ENCODE assay signal across 37 cellular contexts in the genomic region with DNA sequence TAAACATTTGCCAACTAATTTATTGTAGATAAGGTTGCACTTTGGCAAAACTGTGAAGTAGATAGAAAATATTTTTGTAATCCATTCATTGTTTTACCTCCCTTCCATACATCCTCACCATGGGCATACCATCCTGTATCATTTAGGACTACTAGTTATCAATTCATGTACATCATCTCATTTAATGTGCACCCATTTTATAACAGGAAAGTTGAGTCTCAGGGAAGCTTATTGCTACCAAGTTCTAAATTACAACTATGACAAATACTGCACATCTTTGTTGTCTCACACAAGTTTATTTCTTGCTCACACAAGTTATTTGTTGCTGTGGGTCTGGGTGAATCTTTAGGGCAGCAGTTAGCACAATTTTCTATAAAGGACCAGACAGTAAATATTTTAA.
"Had no signal": no experiment of that assay in that cellular context is flagged by ENCODE, and none has a peak within 500 bp of the region (broad histone marks: within the 10 kb centered on the region; RNA-seq: fewer than 3 reads in every experiment).

No MANE protein-coding gene starts in this region.

- H3K9me3 Mint-ChIP-seq: activated CD4-positive, alpha-beta memory T cell treated with anti-CD3 and anti-CD28 coated beads for 36 hours; activated CD4-positive, alpha-beta T cell treated with anti-CD3 and anti-CD28 coated beads, Interleukin-2, amount 10 ng/mL, durations not matched to agents 24 days and 14 days; activated naive CD4-positive, alpha-beta T cell treated with anti-CD3 and anti-CD28 coated beads for 36 hours; activated naive CD8-positive, alpha-beta T cell treated with anti-CD3 and anti-CD28 coated beads for 36 hours; activated T-cell treated with anti-CD3 and anti-CD28 coated beads, Interleukin-2, amount 50 U/mL, for 4 hours; activated T-cell treated with anti-CD3 and anti-CD28 coated beads, Interleukin-2, amount 50 U/mL, for 72 hours; activated T-helper 1 cell treated with anti-CD3 and anti-CD28 coated beads, Interleukin-12 subunit alpha, Interleukin-12 subunit beta, Interleukin-2, Interleukin-4 antibody, amounts not matched to agents 30 ng/mL and 10 ng/mL and 1 ng/mL, durations not matched to agents 14 hours and 24 hours and 36 hours; T-helper 1 cell treated with Interleukin-12 subunit alpha and Interleukin-12 subunit beta and Interleukin-4 antibody, amounts not matched to agents 30 μg/mL and 1 μg/mL, for 36 hours; T-helper 2 cell treated with Interferon-gamma antibody and Interleukin-4, amounts not matched to agents 5 μg/mL and 100 μg/mL, for 36 hours had no signal

- ATAC-seq: activated CD8-positive, alpha-beta T cell treated with anti-CD3 and anti-CD28 coated beads for 36 hours; activated naive CD4-positive, alpha-beta T cell treated with anti-CD3 and anti-CD28 coated beads, Interleukin-2, amount 50 U/mL, for 72 hours; activated T-cell treated with anti-CD3 and anti-CD28 coated beads, Interleukin-2, amount 50 U/mL, for 4 hours; activated T-cell treated with anti-CD3 and anti-CD28 coated beads, Interleukin-2, amount 50 U/mL, for 72 hours; activated T-helper 17 cell treated with anti-CD3 and anti-CD28 coated beads, Interleukin-2, amount 50 U/mL, for 72 hours; body of pancreas had no signal

- H3K4me1 ChIP-seq: adrenal gland, body of pancreas, breast epithelium had no signal

- H3K27me3 ChIP-seq: adrenal gland, body of pancreas, brain microvascular endothelial cell, breast epithelium had no signal

- DNase-seq: activated B cell treated with CpG ODN at 0.5 μM for 24 hours; activated CD4-positive, alpha-beta memory T cell treated with anti-CD3 and anti-CD28 coated beads for 36 hours; activated CD4-positive, alpha-beta T cell treated with anti-CD3 and anti-CD28 coated beads for 4 hours; activated CD4-positive, alpha-beta T cell treated with anti-CD3 and anti-CD28 coated beads, Interleukin-2, amount 10 ng/mL, durations not matched to agents 24 days and 14 days; activated CD4-positive, alpha-beta T cell treated with anti-CD3 and anti-CD28 coated beads, Interleukin-2, amount 50 U/mL, for 1 hour; activated CD4-positive, alpha-beta T cell treated with anti-CD3 and anti-CD28 coated beads, Interleukin-2, amount 50 U/mL, for 4 hours; activated CD4-positive, CD25-positive, alpha-beta regulatory T cell treated with anti-CD3 and anti-CD28 coated beads, Interleukin-2, amount 50 U/mL, for 72 hours; activated CD8-positive, alpha-beta memory T cell treated with anti-CD3 and anti-CD28 coated beads, Interleukin-2, amount 50 U/mL, for 4 hours; activated CD8-positive, alpha-beta T cell treated with anti-CD3 and anti-CD28 coated beads for 36 hours; activated effector memory CD4-positive, alpha-beta T cell treated with anti-CD3 and anti-CD28 coated beads, Interleukin-2, amount 50 U/mL, for 16 hours; activated gamma-delta T cell treated with Interleukin-2 at 50 U/mL for 16 hours; activated naive CD4-positive, alpha-beta T cell; activated naive CD4-positive, alpha-beta T cell treated with anti-CD3 and anti-CD28 coated beads for 36 hours; activated naive CD4-positive, alpha-beta T cell treated with anti-CD3 and anti-CD28 coated beads, Interleukin-2, amount 50 U/mL, for 16 hours; activated naive CD8-positive, alpha-beta T cell treated with anti-CD3 and anti-CD28 coated beads for 36 hours; activated T-cell treated with anti-CD3 and anti-CD28 coated beads for 4 hours; activated T-cell treated with anti-CD3 and anti-CD28 coated beads, Interleukin-2, amount 50 U/mL, for 1 hour; activated T-cell treated with anti-CD3 and anti-CD28 coated beads, Interleukin-2, amount 50 U/mL, for 4 hours; activated T-cell treated with anti-CD3 and anti-CD28 coated beads, Interleukin-2, amount 50 U/mL, for 72 hours; adrenal gland; amniotic stem cell; aorta; body of pancreas; brain microvascular endothelial cell; central memory CD4-positive, alpha-beta T cell; T-helper 1 cell; T-helper 2 cell; T-helper 9 cell had no signal

- FAIRE-seq: astrocyte, TTC549 had no signal

- H3K4me1 Mint-ChIP-seq: activated B cell treated with CpG ODN at 0.5 μM for 24 hours; activated CD4-positive, alpha-beta T cell treated with anti-CD3 and anti-CD28 coated beads, Interleukin-2, amount 10 ng/mL, durations not matched to agents 24 days and 14 days; activated naive CD8-positive, alpha-beta T cell treated with anti-CD3 and anti-CD28 coated beads for 36 hours; activated T-helper 17 cell treated with anti-CD3 and anti-CD28 coated beads, Interleukin-2, amount 50 U/mL, for 72 hours had no signal

- H3K27ac ChIP-seq: adrenal gland, body of pancreas, brain microvascular endothelial cell, breast epithelium, VCaP had no signal

- H3K9me3 ChIP-seq: adrenal gland, body of pancreas, breast epithelium had no signal

- H3K36me3 Mint-ChIP-seq: activated CD4-positive, alpha-beta memory T cell treated with anti-CD3 and anti-CD28 coated beads for 36 hours; activated naive CD4-positive, alpha-beta T cell treated with anti-CD3 and anti-CD28 coated beads, Interleukin-2, amount 50 U/mL, for 72 hours; activated naive CD8-positive, alpha-beta T cell treated with anti-CD3 and anti-CD28 coated beads for 36 hours had no signal

- H3K27ac Mint-ChIP-seq: activated B cell treated with CpG ODN at 0.5 μM for 24 hours; activated CD4-positive, alpha-beta memory T cell treated with anti-CD3 and anti-CD28 coated beads for 36 hours; activated CD4-positive, alpha-beta T cell treated with anti-CD3 and anti-CD28 coated beads, Interleukin-2, amount 10 ng/mL, durations not matched to agents 24 days and 14 days; activated CD8-positive, alpha-beta T cell treated with anti-CD3 and anti-CD28 coated beads for 36 hours; activated naive CD4-positive, alpha-beta T cell treated with anti-CD3 and anti-CD28 coated beads for 36 hours; activated naive CD4-positive, alpha-beta T cell treated with anti-CD3 and anti-CD28 coated beads, Interleukin-2, amount 50 U/mL, for 72 hours; activated naive CD8-positive, alpha-beta T cell treated with anti-CD3 and anti-CD28 coated beads for 36 hours; activated T-cell treated with anti-CD3 and anti-CD28 coated beads, Interleukin-2, amount 50 U/mL, for 72 hours; activated T-helper 1 cell treated with anti-CD3 and anti-CD28 coated beads, Interleukin-12 subunit alpha, Interleukin-12 subunit beta, Interleukin-2, Interleukin-4 antibody, amounts not matched to agents 30 ng/mL and 10 ng/mL and 1 ng/mL, durations not matched to agents 14 hours and 24 hours and 36 hours; activated T-helper 17 cell treated with anti-CD3 and anti-CD28 coated beads, Interleukin-2, amount 50 U/mL, for 72 hours; T-helper 1 cell treated with Interleukin-12 subunit alpha and Interleukin-12 subunit beta and Interleukin-4 antibody, amounts not matched to agents 30 μg/mL and 1 μg/mL, for 36 hours; T-helper 2 cell treated with Interferon-gamma antibody and Interleukin-4, amounts not matched to agents 5 μg/mL and 100 μg/mL, for 36 hours had no signal

- H3K4me3 ChIP-seq: adrenal gland, body of pancreas, breast epithelium had no signal

- H3K27me3 Mint-ChIP-seq: activated B cell treated with CpG ODN at 0.5 μM for 24 hours; activated CD4-positive, alpha-beta memory T cell treated with anti-CD3 and anti-CD28 coated beads for 36 hours; activated CD4-positive, alpha-beta T cell treated with anti-CD3 and anti-CD28 coated beads, Interleukin-2, amount 10 ng/mL, durations not matched to agents 24 days and 14 days; activated CD8-positive, alpha-beta T cell treated with anti-CD3 and anti-CD28 coated beads for 36 hours; activated naive CD8-positive, alpha-beta T cell treated with anti-CD3 and anti-CD28 coated beads for 36 hours had no signal

- H3K4me3 Mint-ChIP-seq: activated B cell treated with CpG ODN at 0.5 μM for 24 hours; activated CD4-positive, alpha-beta memory T cell treated with anti-CD3 and anti-CD28 coated beads for 36 hours; activated CD4-positive, alpha-beta T cell treated with anti-CD3 and anti-CD28 coated beads, Interleukin-2, amount 10 ng/mL, durations not matched to agents 24 days and 14 days; activated CD8-positive, alpha-beta T cell treated with anti-CD3 and anti-CD28 coated beads for 36 hours; activated naive CD4-positive, alpha-beta T cell treated with anti-CD3 and anti-CD28 coated beads for 36 hours; activated naive CD8-positive, alpha-beta T cell treated with anti-CD3 and anti-CD28 coated beads for 36 hours; activated T-cell treated with anti-CD3 and anti-CD28 coated beads, Interleukin-2, amount 50 U/mL, for 4 hours; activated T-cell treated with anti-CD3 and anti-CD28 coated beads, Interleukin-2, amount 50 U/mL, for 72 hours; activated T-helper 1 cell treated with anti-CD3 and anti-CD28 coated beads, Interleukin-12 subunit alpha, Interleukin-12 subunit beta, Interleukin-2, Interleukin-4 antibody, amounts not matched to agents 30 ng/mL and 10 ng/mL and 1 ng/mL, durations not matched to agents 14 hours and 24 hours and 36 hours; activated T-helper 17 cell treated with anti-CD3 and anti-CD28 coated beads, Interleukin-2, amount 50 U/mL, for 72 hours; T-helper 1 cell treated with Interleukin-12 subunit alpha and Interleukin-12 subunit beta and Interleukin-4 antibody, amounts not matched to agents 30 μg/mL and 1 μg/mL, for 36 hours; T-helper 2 cell treated with Interferon-gamma antibody and Interleukin-4, amounts not matched to agents 5 μg/mL and 100 μg/mL, for 36 hours had no signal

- H3K36me3 ChIP-seq: adrenal gland, brain microvascular endothelial cell, breast epithelium had no signal
